ENCODE assay signal across 8 cellular contexts in the genomic region with DNA sequence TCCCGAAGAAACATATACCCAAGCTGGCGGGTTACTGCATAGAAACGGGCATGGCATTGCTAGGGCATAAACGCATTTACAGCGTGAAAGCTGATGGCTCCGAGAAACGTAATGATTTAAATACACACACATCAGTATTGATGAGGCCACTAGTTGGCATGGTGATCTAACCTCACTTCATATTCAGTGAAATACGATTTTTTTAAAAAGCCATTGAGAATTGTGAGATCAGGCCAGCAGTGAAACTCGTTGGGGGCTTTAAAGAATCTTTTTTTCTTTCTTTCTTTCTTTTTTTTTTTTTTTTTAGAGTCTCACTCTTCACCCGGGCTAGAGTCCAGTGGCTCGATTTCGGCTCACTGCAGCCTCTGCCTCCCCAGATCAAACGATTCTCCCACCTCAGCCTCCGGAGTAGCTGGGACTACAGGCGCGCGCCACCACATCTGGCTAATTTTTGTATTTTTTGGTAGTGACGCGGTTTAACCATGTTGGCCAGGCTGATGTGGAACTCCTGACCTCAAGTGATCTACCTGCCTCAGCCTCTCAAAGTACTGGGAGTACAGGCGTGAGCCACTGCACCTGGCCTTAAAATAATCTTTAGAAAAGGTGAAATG. TPM values are rescaled to one million over a fixed set of nuclear protein-coding genes. Genes with fewer than 3 reads are reported as not detected.
A peak's percentile ranks its signal among the peaks of the same experiment; 100 is the strongest.
DNase-seq lines count a peak whose midpoint lies in the region; ATAC-seq, FAIRE-seq and TF ChIP-seq lines count a peak whose summit lies in the region.

No MANE protein-coding gene starts in this region.

- WGBS in SK-N-SH (ENCODE audit: low lambda C conversion rate) = 73% methylated on average over 16 of the region's 20 CpGs
- WGBS in suprapubic skin = 58% methylated on average over 20 of the region's 20 CpGs

- peak; percentile 80 for FAIRE-seq in islet of Langerhans (lab: Jason Lieb, UNC)
- no peak for FAIRE-seq in HTR-8/SVneo (lab: Jason Lieb, UNC)

- H3K9ac ChIP-seq in SK-N-SH = peak overlapping the region; percentile 99

- H3K36me3 Mint-ChIP-seq in activated T-helper 17 cell treated with anti-CD3 and anti-CD28 coated beads, Interleukin-2, amount 50 U/mL, for 72 hours (ENCODE audit: low read depth) = peaks cover 24% of the 10 kb centered on the region

- TF ChIP-seq POLR2A in suprapubic skin (IDR thresholded peaks at IDR 0.05) = no peak

- TF ChIP-seq CTCF in SK-N-SH (IDR thresholded peaks at IDR 0.05) (no peak), suprapubic skin (IDR thresholded peaks at IDR 0.05) (no peak)

- no peaks in the 10 kb centered on the region for H3K9me3 ChIP-seq in SK-N-SH
- H3K9me3 ChIP-seq in suprapubic skin = no peaks in the 10 kb centered on the region

- no peak overlapping the region for H3K27ac Mint-ChIP-seq in activated T-helper 17 cell treated with anti-CD3 and anti-CD28 coated beads, Interleukin-2, amount 50 U/mL, for 72 hours

- H3K79me2 ChIP-seq in SK-N-SH (ENCODE audit: insufficient read depth) = peaks cover 54% of the 10 kb centered on the region

- DNase-seq in SK-N-SH = no peak
- no peak for DNase-seq in suprapubic skin (ENCODE audit: low spot score in 2 of 2)
- no peak for DNase-seq in HTR-8/SVneo (ENCODE audit: insufficient read length, low spot score)
- DNase-seq in COR-L47 (lab: John Stamatoyannopoulos, UW) = no peak
- DNase-seq in NK-92 treated with Interleukin-12 subunit alpha and Interleukin-12 subunit beta, amount 100 ng/mL, for 24 hours (lab: John Stamatoyannopoulos, UW) = no peak

- H4K20me1 ChIP-seq in SK-N-SH (ENCODE audit: insufficient read depth) = peaks cover 29% of the 10 kb centered on the region

- TF ChIP-seq EP300 in SK-N-SH (IDR thresholded peaks at IDR 0.05; ENCODE audit: borderline replicate concordance in 1 of 2, low read depth in 1 of 2, low read length in 1 of 2) (no peak), suprapubic skin (IDR thresholded peaks at IDR 0.05) (no peak)

- H3F3A ChIP-seq in SK-N-SH (replicated peaks; ENCODE audit: insufficient read depth) = peaks cover 55% of the 10 kb centered on the region

- H3K4me2 ChIP-seq in SK-N-SH = peak overlapping the region; percentile 99

- POLR2A ChIA-PET in SK-N-SH (lab: Yijun Ruan, JAX) = interaction anchor here (0.6 to 2.0 kb wide), 8 partner anchors 14 to 204 kb away, joined by 3 to 11 read pairs (median 5); no protein-coding TSS in a partner anchor

- H3K27me3 ChIP-seq in SK-N-SH (ENCODE audit: insufficient read depth) (no peaks in the 10 kb centered on the region), suprapubic skin (no peaks in the 10 kb centered on the region)

- peaks cover 2 to 20% of the 10 kb centered on the region in 2 experiments for H3K36me3 ChIP-seq in SK-N-SH (replicated peaks in 1 of 2; ENCODE audit: control insufficient read depth in 1 of 2, insufficient read depth in 2 of 2, low read length in 1 of 2)
- H3K36me3 ChIP-seq in suprapubic skin = no peaks in the 10 kb centered on the region

- no peak for TF ChIP-seq RAD21 in SK-N-SH (IDR thresholded peaks at IDR 0.05; ENCODE audit: low read length)

- CTCF ChIA-PET in SK-N-SH (lab: Yijun Ruan, JAX) = interaction anchor here (0.7 to 2.6 kb wide), 9 partner anchors 8 to 285 kb away, joined by 3 to 11 read pairs (median 5); no protein-coding TSS in a partner anchor

- H3K4me1 ChIP-seq in SK-N-SH (ENCODE audit: control insufficient read depth in 1 of 2, insufficient read depth in 2 of 2, low read depth in 1 of 2, low read length in 1 of 2) (peaks cover 7 to 24% of the 10 kb centered on the region in 2 experiments; a peak in 3 of 4 replicates), suprapubic skin (peaks cover 58% of the 10 kb centered on the region)

- peaks cover 13% of the 10 kb centered on the region for H3K4me1 Mint-ChIP-seq in activated T-helper 17 cell treated with anti-CD3 and anti-CD28 coated beads, Interleukin-2, amount 50 U/mL, for 72 hours

- no peak; the same call in 2 of the 3 replicates for ATAC-seq in SK-N-SH treated with all-trans-retinoic acid at 6 μM for 48 hours
- ATAC-seq in activated T-helper 17 cell treated with anti-CD3 and anti-CD28 coated beads, Interleukin-2, amount 50 U/mL, for 72 hours (replicated peaks) = peak; percentile 11

- H3K27ac ChIP-seq in SK-N-SH (ENCODE audit: low read depth in 2 of 2, low read length in 1 of 2) (peak overlapping the region; percentile 100), suprapubic skin (peak overlapping the region; percentile 95)

- H3K9me2 ChIP-seq in SK-N-SH = no peaks in the 10 kb centered on the region

- H2AFZ ChIP-seq in SK-N-SH (ENCODE audit: low read depth) = 0 out of 2 replicates have a peak overlapping the region, but pooled peaks have one; percentile 64

- peak overlapping the region; percentile 88 for H3K4me3 Mint-ChIP-seq in activated T-helper 17 cell treated with anti-CD3 and anti-CD28 coated beads, Interleukin-2, amount 50 U/mL, for 72 hours

- H3K4me3 ChIP-seq in SK-N-SH (ENCODE audit: low read depth in 2 of 2, low read length in 1 of 2) (peak overlapping the region; percentile 65 to 82), suprapubic skin (peak overlapping the region; percentile 92)

- no peaks in the 10 kb centered on the region for H3K9me3 Mint-ChIP-seq in activated T-helper 17 cell treated with anti-CD3 and anti-CD28 coated beads, Interleukin-2, amount 50 U/mL, for 72 hours

- no peaks in the 10 kb centered on the region for H3K27me3 Mint-ChIP-seq in activated T-helper 17 cell treated with anti-CD3 and anti-CD28 coated beads, Interleukin-2, amount 50 U/mL, for 72 hours

TF ChIP-seq in SK-N-SH, 30 proteins besides CTCF, POLR2A, EP300 and RAD21 (continues in another document):
- TF ChIP-seq ZBTB33 (IDR thresholded peaks at IDR 0.05; ENCODE audit: borderline replicate concordance, low read depth) = no peak
- TF ChIP-seq, protein P1, sequence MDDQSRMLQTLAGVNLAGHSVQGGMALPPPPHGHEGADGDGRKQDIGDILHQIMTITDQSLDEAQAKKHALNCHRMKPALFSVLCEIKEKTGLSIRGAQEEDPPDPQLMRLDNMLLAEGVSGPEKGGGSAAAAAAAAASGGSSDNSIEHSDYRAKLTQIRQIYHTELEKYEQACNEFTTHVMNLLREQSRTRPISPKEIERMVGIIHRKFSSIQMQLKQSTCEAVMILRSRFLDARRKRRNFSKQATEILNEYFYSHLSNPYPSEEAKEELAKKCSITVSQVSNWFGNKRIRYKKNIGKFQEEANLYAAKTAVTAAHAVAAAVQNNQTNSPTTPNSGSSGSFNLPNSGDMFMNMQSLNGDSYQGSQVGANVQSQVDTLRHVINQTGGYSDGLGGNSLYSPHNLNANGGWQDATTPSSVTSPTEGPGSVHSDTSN (IDR thresholded peaks at IDR 0.05) = no peak
- no peak for TF ChIP-seq FOXM1 (IDR thresholded peaks at IDR 0.05; ENCODE audit: low read depth)
- no peak for TF ChIP-seq FOXJ3 (CRISPR knock-in tag; IDR thresholded peaks at IDR 0.05)
- no peak for TF ChIP-seq RFX5 (IDR thresholded peaks at IDR 0.05; ENCODE audit: low read length)
- no peak for TF ChIP-seq NFIC (IDR thresholded peaks at IDR 0.05; ENCODE audit: borderline replicate concordance)

TF ChIP-seq in SK-N-SH treated with all-trans-retinoic acid at 6 μM for 48 hours, 23 proteins besides CTCF, POLR2A, EP300 and RAD21:
- no peak for TF ChIP-seq OSR1 (CRISPR knock-in tag; IDR thresholded peaks at IDR 0.05)

RNA-seq across cellular contexts. Expression of gene SMAD7, which starts 2.4 kb away (rescaled TPM):
- polyA plus RNA-seq in SK-N-SH (2012; rRNA removed) = 19.1 and 20.0 TPM in 2 replicates
- polyA plus RNA-seq in SK-N-SH (2012; cell fraction: cytosol; rRNA removed) = 11.3 and 14.5 TPM in 2 replicates
- 15.2 and 26.8 TPM in 2 replicates for polyA plus RNA-seq in SK-N-SH (2012; cell fraction: nucleus; rRNA removed)
- total RNA-seq in activated T-helper 17 cell treated with anti-CD3 and anti-CD28 coated beads, Interleukin-2, amount 50 U/mL, for 72 hours = 10 to 100 TPM; 23.4 to 40.7 TPM
- 10 to 100 TPM; 19.7 to 41.6 (median 27.8) TPM for total RNA-seq in suprapubic skin
